In the genomic region with DNA sequence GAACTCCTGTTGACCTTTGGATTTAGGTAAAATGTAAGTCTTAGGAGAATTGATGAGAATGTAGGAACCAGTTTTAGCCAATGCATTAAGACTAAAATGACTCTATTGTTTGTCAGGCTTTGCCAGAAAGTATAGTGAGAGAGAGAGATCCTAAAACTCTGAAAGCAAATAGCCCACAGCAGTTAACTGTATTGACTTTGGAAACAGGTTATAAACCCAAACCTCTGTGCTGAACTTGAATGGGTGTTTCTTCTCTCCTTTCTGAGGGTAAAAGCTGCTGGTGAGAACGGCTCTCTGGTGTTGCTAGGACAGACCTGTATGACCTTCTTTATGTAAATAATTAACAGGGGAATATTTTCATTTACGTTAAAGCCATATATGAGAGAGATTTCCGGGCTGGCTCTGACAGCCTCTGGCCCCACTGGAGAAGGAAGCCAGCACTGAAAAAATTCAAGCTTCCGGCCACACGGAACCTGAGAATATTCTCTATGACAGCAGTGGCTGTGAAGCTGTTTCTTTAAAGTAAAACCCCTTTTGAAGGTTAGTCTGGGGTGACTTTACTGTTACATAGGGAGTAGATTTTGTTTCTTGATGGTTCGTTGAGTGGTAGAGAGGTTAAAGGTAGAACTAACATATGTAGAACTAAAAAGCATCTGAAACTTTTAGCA, we compare ENCODE assay signal across 1 cellular context.
TF ChIP-seq lines count a peak whose summit lies in the region.

No MANE protein-coding gene starts in this region.

TF ChIP-seq in WTC11, 78 proteins besides CTCF, POLR2A, EP300 and RAD21 (continued from another document):
- TF ChIP-seq, protein P1, sequence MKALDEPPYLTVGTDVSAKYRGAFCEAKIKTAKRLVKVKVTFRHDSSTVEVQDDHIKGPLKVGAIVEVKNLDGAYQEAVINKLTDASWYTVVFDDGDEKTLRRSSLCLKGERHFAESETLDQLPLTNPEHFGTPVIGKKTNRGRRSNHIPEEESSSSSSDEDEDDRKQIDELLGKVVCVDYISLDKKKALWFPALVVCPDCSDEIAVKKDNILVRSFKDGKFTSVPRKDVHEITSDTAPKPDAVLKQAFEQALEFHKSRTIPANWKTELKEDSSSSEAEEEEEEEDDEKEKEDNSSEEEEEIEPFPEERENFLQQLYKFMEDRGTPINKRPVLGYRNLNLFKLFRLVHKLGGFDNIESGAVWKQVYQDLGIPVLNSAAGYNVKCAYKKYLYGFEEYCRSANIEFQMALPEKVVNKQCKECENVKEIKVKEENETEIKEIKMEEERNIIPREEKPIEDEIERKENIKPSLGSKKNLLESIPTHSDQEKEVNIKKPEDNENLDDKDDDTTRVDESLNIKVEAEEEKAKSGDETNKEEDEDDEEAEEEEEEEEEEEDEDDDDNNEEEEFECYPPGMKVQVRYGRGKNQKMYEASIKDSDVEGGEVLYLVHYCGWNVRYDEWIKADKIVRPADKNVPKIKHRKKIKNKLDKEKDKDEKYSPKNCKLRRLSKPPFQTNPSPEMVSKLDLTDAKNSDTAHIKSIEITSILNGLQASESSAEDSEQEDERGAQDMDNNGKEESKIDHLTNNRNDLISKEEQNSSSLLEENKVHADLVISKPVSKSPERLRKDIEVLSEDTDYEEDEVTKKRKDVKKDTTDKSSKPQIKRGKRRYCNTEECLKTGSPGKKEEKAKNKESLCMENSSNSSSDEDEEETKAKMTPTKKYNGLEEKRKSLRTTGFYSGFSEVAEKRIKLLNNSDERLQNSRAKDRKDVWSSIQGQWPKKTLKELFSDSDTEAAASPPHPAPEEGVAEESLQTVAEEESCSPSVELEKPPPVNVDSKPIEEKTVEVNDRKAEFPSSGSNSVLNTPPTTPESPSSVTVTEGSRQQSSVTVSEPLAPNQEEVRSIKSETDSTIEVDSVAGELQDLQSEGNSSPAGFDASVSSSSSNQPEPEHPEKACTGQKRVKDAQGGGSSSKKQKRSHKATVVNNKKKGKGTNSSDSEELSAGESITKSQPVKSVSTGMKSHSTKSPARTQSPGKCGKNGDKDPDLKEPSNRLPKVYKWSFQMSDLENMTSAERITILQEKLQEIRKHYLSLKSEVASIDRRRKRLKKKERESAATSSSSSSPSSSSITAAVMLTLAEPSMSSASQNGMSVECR (CRISPR knock-in tag; IDR thresholded peaks at IDR 0.05; ENCODE audit: borderline replicate concordance), result no peak
- TF ChIP-seq, protein P2, sequence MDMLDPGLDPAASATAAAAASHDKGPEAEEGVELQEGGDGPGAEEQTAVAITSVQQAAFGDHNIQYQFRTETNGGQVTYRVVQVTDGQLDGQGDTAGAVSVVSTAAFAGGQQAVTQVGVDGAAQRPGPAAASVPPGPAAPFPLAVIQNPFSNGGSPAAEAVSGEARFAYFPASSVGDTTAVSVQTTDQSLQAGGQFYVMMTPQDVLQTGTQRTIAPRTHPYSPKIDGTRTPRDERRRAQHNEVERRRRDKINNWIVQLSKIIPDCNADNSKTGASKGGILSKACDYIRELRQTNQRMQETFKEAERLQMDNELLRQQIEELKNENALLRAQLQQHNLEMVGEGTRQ (CRISPR knock-in tag; IDR thresholded peaks at IDR 0.05), result no peak
